26 cellular contexts compared by ENCODE assay signal in genomic region chr5:114369680-114370417, GRCh38. TPM values are rescaled to one million over a fixed set of nuclear protein-coding genes. Genes with fewer than 3 reads are reported as not detected.
"Had no signal": no experiment of that assay in that cellular context is flagged by ENCODE, and none has a peak within 500 bp of the region (broad histone marks: within the 10 kb centered on the region; RNA-seq: fewer than 3 reads in every experiment).

No MANE protein-coding gene starts in this region.

- H3K4me1 ChIP-seq: body of pancreas, breast epithelium, SJCRH30 had no signal

- DNase-seq: activated CD4-positive, alpha-beta T cell treated with anti-CD3 and anti-CD28 coated beads for 36 hours; activated CD4-positive, alpha-beta T cell treated with anti-CD3 and anti-CD28 coated beads, Interleukin-2, amount 10 ng/mL, durations not matched to agents 7 days and 5 days; activated CD4-positive, alpha-beta T cell treated with anti-CD3 and anti-CD28 coated beads, Interleukin-2, amount 50 U/mL, for 48 hours; activated CD8-positive, alpha-beta T cell treated with anti-CD3 and anti-CD28 coated beads, Interleukin-2, amount 10 ng/mL, durations not matched to agents 7 days and 5 days; activated gamma-delta T cell; activated naive CD4-positive, alpha-beta T cell treated with Interleukin-2 at 50 U/mL for 16 hours; activated naive CD8-positive, alpha-beta T cell treated with anti-CD3 and anti-CD28 coated beads, Interleukin-2, amount 10 ng/mL, durations not matched to agents 7 days and 5 days; activated T-cell treated with anti-CD3 and anti-CD28 coated beads, Interleukin-2, amount 50 U/mL, for 24 hours; body of pancreas; NCI-H1092 treated with DMSO at 0.1 percent for 48 hours; NCI-H1417; NCI-H1694; NCI-H2029; NCI-H345; NCI-H524 treated with DMSO at 0.1 percent for 48 hours; SHP77; SJCRH30 had no signal

- H3K9me3 ChIP-seq: body of pancreas, breast epithelium, SJCRH30 had no signal

- H3K36me3 ChIP-seq: breast epithelium, SJCRH30 had no signal

- H3K27me3 ChIP-seq: body of pancreas, SJCRH30 had no signal

- H3K27ac ChIP-seq: body of pancreas, breast epithelium, KMS-11, SJCRH30, SK-N-MC had no signal

- ATAC-seq: activated CD4-positive, alpha-beta T cell treated with anti-CD3 and anti-CD28 coated beads for 36 hours; activated CD4-positive, CD25-positive, alpha-beta regulatory T cell treated with anti-CD3 and anti-CD28 coated beads, Interleukin-2, amount 50 U/mL, for 24 hours; activated CD8-positive, alpha-beta T cell treated with anti-CD3 and anti-CD28 coated beads, Interleukin-2, amount 10 ng/mL, durations not matched to agents 7 days and 5 days; body of pancreas; Panc1; WTC11 had no signal

- H3K4me3 ChIP-seq: body of pancreas, breast epithelium, SJCRH30, SK-N-MC had no signal

- H3K4me2 ChIP-seq: KMS-11 had no signal

RNA-seq across cellular contexts. Expression of gene KCNN2, which starts 8.0 kb away (rescaled TPM):
- total RNA-seq: activated CD4-positive, alpha-beta T cell treated with anti-CD3 and anti-CD28 coated beads for 36 hours; activated CD4-positive, alpha-beta T cell treated with anti-CD3 and anti-CD28 coated beads, Interleukin-2, amount 10 ng/mL, durations not matched to agents 7 days and 5 days; activated CD8-positive, alpha-beta T cell treated with anti-CD3 and anti-CD28 coated beads, Interleukin-2, amount 10 ng/mL, durations not matched to agents 7 days and 5 days; activated naive CD8-positive, alpha-beta T cell treated with anti-CD3 and anti-CD28 coated beads, Interleukin-2, amount 10 ng/mL, durations not matched to agents 7 days and 5 days; activated T-helper 2 cell treated with anti-CD3 and anti-CD28 coated beads, Interferon-gamma antibody, Interleukin-2, Interleukin-4, amounts not matched to agents 10 μg/mL and 5 μg/mL and 100 μg/mL, durations not matched to agents 14 hours and 24 hours and 36 hours; NCI-H460; RPMI7951; SJCRH30 had no signal
